18 cellular contexts compared by ENCODE assay signal in genomic region chr9:82104252-82104651, GRCh38.
A peak's percentile ranks its signal among the peaks of the same experiment; 100 is the strongest.
DNase-seq lines count a peak whose midpoint lies in the region; ATAC-seq and TF ChIP-seq lines count a peak whose summit lies in the region.
"Had no signal": no experiment of that assay in that cellular context is flagged by ENCODE, and none has a peak within 500 bp of the region (broad histone marks: within the 10 kb centered on the region; RNA-seq: fewer than 3 reads in every experiment).

No MANE protein-coding gene starts in this region.

- H3K4me1 ChIP-seq in OCI-LY1 (ENCODE audit: insufficient read depth, low read length, severe bottlenecking) = peaks cover 79% of the 10 kb centered on the region
- no peaks in the 10 kb centered on the region; a peak in 1 of 4 replicates for H3K4me1 ChIP-seq in SK-N-SH (ENCODE audit: control insufficient read depth in 1 of 2, insufficient read depth in 2 of 2, low read depth in 1 of 2, low read length in 1 of 2)
- H3K4me1 ChIP-seq: A549, Caco-2 had no signal

- H3K4me3 Mint-ChIP-seq in WTC11 = no peak overlapping the region
- no peak overlapping the region for H3K4me3 Mint-ChIP-seq in activated naive CD8-positive, alpha-beta T cell treated with anti-CD3 and anti-CD28 coated beads, Interleukin-2, amount 50 U/mL, for 24 hours
- H3K4me3 Mint-ChIP-seq: B cell; CD4-positive, alpha-beta T cell; CD8-positive, alpha-beta T cell had no signal

- peak; percentile 12; the same call in 1 of the 2 replicates for TF ChIP-seq RAD21 in SK-N-SH (IDR thresholded peaks at IDR 0.05; ENCODE audit: low read length)

- DNase-seq in SK-N-SH (no peak), WTC11 (ENCODE audit: low spot score) (no peak), amniotic stem cell (lab: John Stamatoyannopoulos, UW) (no peak), SKM-1 (lab: John Stamatoyannopoulos, UW; ENCODE audit: unreplicated experiment) (no peak)
- no peak for DNase-seq in activated naive CD8-positive, alpha-beta T cell treated with anti-CD3 and anti-CD28 coated beads, Interleukin-2, amount 50 U/mL, for 24 hours
- DNase-seq: AML-193; Caco-2; Calu3; CD4-positive, alpha-beta T cell; CD8-positive, alpha-beta T cell; DMS79 treated with DMSO at 0.1 percent for 48 hours; GF-D8 had no signal

- peaks cover 23% of the 10 kb centered on the region for H3K36me3 Mint-ChIP-seq in WTC11
- H3K36me3 Mint-ChIP-seq in activated naive CD8-positive, alpha-beta T cell treated with anti-CD3 and anti-CD28 coated beads, Interleukin-2, amount 50 U/mL, for 24 hours (ENCODE audit: low read depth) = no peaks in the 10 kb centered on the region
- H3K36me3 Mint-ChIP-seq: CD8-positive, alpha-beta T cell had no signal

- H3K79me2 ChIP-seq in OCI-LY1 (ENCODE audit: insufficient read depth, low read length) (no peaks in the 10 kb centered on the region), SK-N-SH (ENCODE audit: insufficient read depth) (no peaks in the 10 kb centered on the region)

- H3K4me1 Mint-ChIP-seq in WTC11 = peaks cover 8% of the 10 kb centered on the region
- no peaks in the 10 kb centered on the region for H3K4me1 Mint-ChIP-seq in activated naive CD8-positive, alpha-beta T cell treated with anti-CD3 and anti-CD28 coated beads, Interleukin-2, amount 50 U/mL, for 24 hours

- CTCF ChIA-PET in SK-N-SH (lab: Yijun Ruan, JAX) (interaction anchor here (0.9 kb wide), 1 partner anchor 14 kb away, joined by 3 read pairs; no protein-coding TSS in a partner anchor), WTC11 (lab: Charles Lee) (no interaction called here)

- H4K20me1 ChIP-seq in OCI-LY1 (ENCODE audit: insufficient read depth, low read length) (no peaks in the 10 kb centered on the region), SK-N-SH (ENCODE audit: insufficient read depth) (no peaks in the 10 kb centered on the region)
- H4K20me1 ChIP-seq: BLaER1 treated with 17β-estradiol and CSF1 and Interleukin-3, amounts not matched to agents 10 nM and 100 nM had no signal

- H3K4me2 ChIP-seq in OCI-LY1 (ENCODE audit: low read length) (no peak overlapping the region), SK-N-SH (no peak overlapping the region)
- H3K4me2 ChIP-seq: A549; BLaER1 treated with 17β-estradiol and CSF1 and Interleukin-3, amounts not matched to agents 10 nM and 100 nM had no signal

- no peaks in the 10 kb centered on the region for H3K9me2 ChIP-seq in OCI-LY1 (ENCODE audit: low read depth, low read length)
- H3K9me2 ChIP-seq in SK-N-SH = no peaks in the 10 kb centered on the region

- POLR2A ChIA-PET in SK-N-SH (lab: Yijun Ruan, JAX) = no interaction called here
- POLR2A ChIA-PET in WTC11 (lab: Charles Lee) = no interaction called here

- H3K9me3 ChIP-seq in OCI-LY1 (ENCODE audit: low read length) = no peaks in the 10 kb centered on the region
- H3K9me3 ChIP-seq in SK-N-SH = peaks cover under 1% of the 10 kb centered on the region; the same call in 1 of the 2 replicates
- H3K9me3 ChIP-seq: Caco-2 had no signal

- ATAC-seq in WTC11 = no peak
- no peak for ATAC-seq in activated naive CD8-positive, alpha-beta T cell treated with anti-CD3 and anti-CD28 coated beads, Interleukin-2, amount 50 U/mL, for 24 hours
- ATAC-seq: A549; CD8-positive, alpha-beta T cell had no signal

- H3K27me3 ChIP-seq in OCI-LY1 (ENCODE audit: insufficient read depth, low read length) (no peaks in the 10 kb centered on the region), SK-N-SH (ENCODE audit: insufficient read depth) (no peaks in the 10 kb centered on the region)
- H3K27me3 ChIP-seq: BLaER1 treated with 17β-estradiol and CSF1 and Interleukin-3, amounts not matched to agents 10 nM and 100 nM had no signal

- 0 out of 2 replicates have a peak, but pooled peaks cover 3% of the 10 kb centered on the region for H3K27me3 Mint-ChIP-seq in WTC11 (ENCODE audit: low read depth)
- H3K27me3 Mint-ChIP-seq in activated naive CD8-positive, alpha-beta T cell treated with anti-CD3 and anti-CD28 coated beads, Interleukin-2, amount 50 U/mL, for 24 hours = no peaks in the 10 kb centered on the region
- H3K27me3 Mint-ChIP-seq: B cell; CD4-positive, alpha-beta T cell had no signal

- H2AFZ ChIP-seq in OCI-LY1 (ENCODE audit: low read length) = no peak overlapping the region
- no peak overlapping the region for H2AFZ ChIP-seq in SK-N-SH (ENCODE audit: low read depth)

- H3K36me3 ChIP-seq in OCI-LY1 (ENCODE audit: insufficient read depth, low read length) (no peaks in the 10 kb centered on the region), SK-N-SH (replicated peaks in 1 of 2; ENCODE audit: control insufficient read depth in 1 of 2, insufficient read depth in 2 of 2, low read length in 1 of 2) (no peaks in the 10 kb centered on the region)
- H3K36me3 ChIP-seq: BLaER1 treated with 17β-estradiol and CSF1 and Interleukin-3, amounts not matched to agents 10 nM and 100 nM had no signal

- WGBS in SK-N-SH (ENCODE audit: low lambda C conversion rate) = 12% methylated on average over 1 of the region's 1 CpG

- peak in 1 of 2 experiments; percentile 76; a peak in 2 of 4 replicates for TF ChIP-seq EP300 in SK-N-SH (IDR thresholded peaks at IDR 0.05; ENCODE audit: borderline replicate concordance in 1 of 2, low read depth in 1 of 2, low read length in 1 of 2)

- H3K9me3 Mint-ChIP-seq in WTC11 = peaks cover 22% of the 10 kb centered on the region
- peaks cover 9% of the 10 kb centered on the region for H3K9me3 Mint-ChIP-seq in activated naive CD8-positive, alpha-beta T cell treated with anti-CD3 and anti-CD28 coated beads, Interleukin-2, amount 50 U/mL, for 24 hours

- H3K27ac ChIP-seq in OCI-LY1 (ENCODE audit: low read depth, low read length, poor library complexity, severe bottlenecking) (peak overlapping the region; percentile 97), SK-N-SH (ENCODE audit: low read depth in 2 of 2, low read length in 1 of 2) (peak overlapping the region in 1 of 2 experiments; percentile 65; a peak in 1 of 4 replicates)
- H3K27ac ChIP-seq: 22Rv1; A549; BLaER1 treated with 17β-estradiol and CSF1 and Interleukin-3, amounts not matched to agents 10 nM and 100 nM; C4-2B had no signal

- TF ChIP-seq CTCF in OCI-LY1 (IDR thresholded peaks at IDR 0.05; ENCODE audit: low read length) (no peak), SK-N-SH (IDR thresholded peaks at IDR 0.05) (no peak), WTC11 (IDR thresholded peaks at IDR 0.05) (no peak)

- no peaks in the 10 kb centered on the region for H3F3A ChIP-seq in OCI-LY1 (ENCODE audit: insufficient read depth, low read length)
- H3F3A ChIP-seq in SK-N-SH (replicated peaks; ENCODE audit: insufficient read depth) = no peaks in the 10 kb centered on the region

- no peak overlapping the region for H3K27ac Mint-ChIP-seq in WTC11
- H3K27ac Mint-ChIP-seq in activated naive CD8-positive, alpha-beta T cell treated with anti-CD3 and anti-CD28 coated beads, Interleukin-2, amount 50 U/mL, for 24 hours = no peak overlapping the region
- H3K27ac Mint-ChIP-seq: B cell; CD4-positive, alpha-beta T cell; CD8-positive, alpha-beta T cell had no signal

- H3K4me3 ChIP-seq in OCI-LY1 (ENCODE audit: low read depth, low read length, poor library complexity, severe bottlenecking) (no peak overlapping the region), SK-N-SH (ENCODE audit: low read depth in 2 of 2, low read length in 1 of 2) (no peak overlapping the region)
- H3K4me3 ChIP-seq: A549; BLaER1 treated with 17β-estradiol and CSF1 and Interleukin-3, amounts not matched to agents 10 nM and 100 nM had no signal

- H3K9ac ChIP-seq in OCI-LY1 (ENCODE audit: low read length) (no peak overlapping the region), SK-N-SH (no peak overlapping the region)
- H3K9ac ChIP-seq: BLaER1 treated with 17β-estradiol and CSF1 and Interleukin-3, amounts not matched to agents 10 nM and 100 nM had no signal

TF ChIP-seq in SK-N-SH, 30 proteins besides CTCF, POLR2A, EP300 and RAD21:
- TF ChIP-seq RXRA (IDR thresholded peaks at IDR 0.05; ENCODE audit: borderline replicate concordance, low read depth) (no peak), NFIC (IDR thresholded peaks at IDR 0.05; ENCODE audit: borderline replicate concordance) (no peak), RCOR1 (IDR thresholded peaks at IDR 0.05; ENCODE audit: low read length) (0 out of 2 replicates have a peak, but pooled peaks have one; percentile 32)

TF ChIP-seq in WTC11, 78 proteins besides CTCF, POLR2A, EP300 and RAD21:
- TF ChIP-seq E2F5 (CRISPR knock-in tag; IDR thresholded peaks at IDR 0.05) = no peak
- peak; percentile 58; the same call in 1 of the 2 replicates for TF ChIP-seq HMGA2 (CRISPR knock-in tag; IDR thresholded peaks at IDR 0.05)
